ENCODE assay signal across 1 cellular context in the genomic region with DNA sequence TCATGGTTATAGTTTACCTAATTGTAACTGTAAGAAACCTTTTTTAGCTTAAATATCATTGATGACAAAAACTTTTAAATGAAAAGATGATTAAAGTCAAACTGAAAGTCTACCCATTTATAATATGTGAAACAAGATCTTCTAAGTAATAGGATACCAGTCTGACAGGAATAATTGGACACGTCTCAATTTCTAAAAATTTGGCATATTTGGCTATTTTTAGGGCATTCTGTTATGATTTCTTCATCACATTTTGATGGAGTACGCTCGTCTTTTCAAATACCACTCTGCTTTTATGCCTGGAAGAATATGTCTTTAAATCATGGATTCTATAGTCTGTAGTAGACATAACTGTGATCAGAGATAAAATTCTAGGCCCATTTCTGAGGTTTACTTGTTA.
TF ChIP-seq lines count a peak whose summit lies in the region.

No MANE protein-coding gene starts in this region.

TF ChIP-seq in IMR-90, 13 proteins besides CTCF, POLR2A, EP300 and RAD21 (continued from another document):
- TF ChIP-seq NFE2L2 (IDR thresholded peaks at IDR 0.05; ENCODE audit: low read depth, low read length) (no peak), USF2 (IDR thresholded peaks at IDR 0.05; ENCODE audit: low read depth, low read length) (no peak), MAFK (IDR thresholded peaks at IDR 0.05; ENCODE audit: low read depth, low read length) (no peak), FOS (IDR thresholded peaks at IDR 0.05; ENCODE audit: low read depth, low read length) (no peak)
